In the genomic region with DNA sequence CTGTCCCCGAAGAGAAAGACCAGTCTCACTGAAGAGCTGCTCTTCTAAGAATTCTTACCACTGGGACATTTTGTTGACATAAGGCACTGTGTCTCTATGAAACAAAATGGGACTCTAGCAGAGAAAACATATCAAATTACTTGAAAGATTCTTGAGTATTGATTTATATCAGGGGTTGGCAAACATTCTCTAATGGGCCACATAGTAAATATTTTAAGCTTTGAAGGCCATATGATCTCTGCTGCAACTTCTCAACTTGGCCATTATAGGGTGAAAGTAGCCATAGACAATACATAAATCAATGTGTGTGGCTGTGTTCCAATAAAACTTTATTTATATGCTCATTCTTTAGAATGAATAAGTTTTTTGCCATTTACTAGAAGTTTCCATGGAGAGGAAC, we compare ENCODE assay signal across 1 cellular context.
TF ChIP-seq lines count a peak whose summit lies in the region.

No MANE protein-coding gene starts in this region.

TF ChIP-seq in K562, 482 proteins besides CTCF, POLR2A, EP300 and RAD21 (continued from another document):
- TF ChIP-seq, protein P1, sequence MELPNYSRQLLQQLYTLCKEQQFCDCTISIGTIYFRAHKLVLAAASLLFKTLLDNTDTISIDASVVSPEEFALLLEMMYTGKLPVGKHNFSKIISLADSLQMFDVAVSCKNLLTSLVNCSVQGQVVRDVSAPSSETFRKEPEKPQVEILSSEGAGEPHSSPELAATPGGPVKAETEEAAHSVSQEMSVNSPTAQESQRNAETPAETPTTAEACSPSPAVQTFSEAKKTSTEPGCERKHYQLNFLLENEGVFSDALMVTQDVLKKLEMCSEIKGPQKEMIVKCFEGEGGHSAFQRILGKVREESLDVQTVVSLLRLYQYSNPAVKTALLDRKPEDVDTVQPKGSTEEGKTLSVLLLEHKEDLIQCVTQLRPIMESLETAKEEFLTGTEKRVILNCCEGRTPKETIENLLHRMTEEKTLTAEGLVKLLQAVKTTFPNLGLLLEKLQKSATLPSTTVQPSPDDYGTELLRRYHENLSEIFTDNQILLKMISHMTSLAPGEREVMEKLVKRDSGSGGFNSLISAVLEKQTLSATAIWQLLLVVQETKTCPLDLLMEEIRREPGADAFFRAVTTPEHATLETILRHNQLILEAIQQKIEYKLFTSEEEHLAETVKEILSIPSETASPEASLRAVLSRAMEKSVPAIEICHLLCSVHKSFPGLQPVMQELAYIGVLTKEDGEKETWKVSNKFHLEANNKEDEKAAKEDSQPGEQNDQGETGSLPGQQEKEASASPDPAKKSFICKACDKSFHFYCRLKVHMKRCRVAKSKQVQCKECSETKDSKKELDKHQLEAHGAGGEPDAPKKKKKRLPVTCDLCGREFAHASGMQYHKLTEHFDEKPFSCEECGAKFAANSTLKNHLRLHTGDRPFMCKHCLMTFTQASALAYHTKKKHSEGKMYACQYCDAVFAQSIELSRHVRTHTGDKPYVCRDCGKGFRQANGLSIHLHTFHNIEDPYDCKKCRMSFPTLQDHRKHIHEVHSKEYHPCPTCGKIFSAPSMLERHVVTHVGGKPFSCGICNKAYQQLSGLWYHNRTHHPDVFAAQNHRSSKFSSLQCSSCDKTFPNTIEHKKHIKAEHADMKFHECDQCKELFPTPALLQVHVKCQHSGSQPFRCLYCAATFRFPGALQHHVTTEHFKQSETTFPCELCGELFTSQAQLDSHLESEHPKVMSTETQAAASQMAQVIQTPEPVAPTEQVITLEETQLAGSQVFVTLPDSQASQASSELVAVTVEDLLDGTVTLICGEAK (IDR thresholded peaks at IDR 0.05), result peak; percentile 50; the same call in 1 of the 2 replicates
- TF ChIP-seq, protein P1 (CRISPR knock-in tag; IDR thresholded peaks at IDR 0.05), result no peak
TF ChIP-seq in K562: peak in this region for 1.
